Comparison of ENCODE assay signal across 38 cellular contexts in the genomic region with DNA sequence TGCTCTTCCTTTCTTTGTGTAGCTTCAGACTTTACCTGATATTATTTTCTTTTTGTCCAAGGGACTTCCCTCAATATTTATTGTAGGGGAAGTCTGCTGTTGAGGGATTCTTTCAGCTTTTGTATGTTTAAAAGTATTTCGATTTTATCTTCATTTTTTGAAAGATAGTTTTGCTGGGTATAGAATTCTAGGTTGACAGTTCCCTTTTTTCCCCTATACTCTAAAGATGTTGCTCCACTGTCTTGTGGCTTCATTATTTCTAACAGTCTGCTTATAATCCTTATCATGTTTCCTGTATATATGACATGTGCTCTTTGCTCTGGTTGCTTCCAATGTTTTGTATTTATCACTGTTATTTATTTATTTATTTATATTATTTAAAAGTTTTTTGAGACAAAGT. TPM values are rescaled to one million over a fixed set of nuclear protein-coding genes. Genes with fewer than 3 reads are reported as not detected.
"Had no signal": no experiment of that assay in that cellular context is flagged by ENCODE, and none has a peak within 500 bp of the region (broad histone marks: within the 10 kb centered on the region; RNA-seq: fewer than 3 reads in every experiment).

No MANE protein-coding gene starts in this region.

- H3K4me3 ChIP-seq: MG63 had no signal

- H3K27me3 ChIP-seq: MG63 had no signal

- DNase-seq: Kasumi-1, MG63, MM.1S, MV-4-11, NCI-H1048, NCI-H1092, NCI-H1092 treated with DMSO at 0.1 percent for 48 hours, NCI-H1105, NCI-H1105 treated with DMSO at 0.1 percent for 48 hours, NCI-H1417, NCI-H1417 treated with DMSO at 0.1 percent for 48 hours, NCI-H1436, NCI-H1436 treated with DMSO at 0.1 percent for 48 hours, NCI-H146, NCI-H1694, NCI-H1694 treated with DMSO at 0.1 percent for 48 hours, NCI-H187, NCI-H187 treated with DMSO at 0.1 percent for 48 hours, NCI-H1930, NCI-H2029, NCI-H2029 treated with DMSO at 0.1 percent for 48 hours, NCI-H2081, NCI-H2081 treated with DMSO at 0.1 percent for 48 hours, NCI-H2107, NCI-H2171, NCI-H2171 treated with DMSO at 0.1 percent for 48 hours, NCI-H2227 treated with DMSO at 0.1 percent for 48 hours, NCI-H226, NCI-H345, NCI-H446, NCI-H446 treated with DMSO at 0.1 percent for 48 hours, NCI-H510A, NCI-H510A treated with DMSO at 0.1 percent for 48 hours, NCI-H524, NCI-H524 treated with DMSO at 0.1 percent for 48 hours had no signal

- H3K36me3 ChIP-seq: MG63 had no signal

RNA-seq across cellular contexts. Expression of gene CYTL1, which starts 57.3 kb away (rescaled TPM):
- total RNA-seq: LHCN-M2, MCF 10A, NCI-H460 had no signal
